22 cellular contexts compared by ENCODE assay signal in genomic region chr7:134962270-134962669, GRCh38. TPM values are rescaled to one million over a fixed set of nuclear protein-coding genes. Genes with fewer than 3 reads are reported as not detected.
DNase-seq lines count a peak whose midpoint lies in the region; TF ChIP-seq lines count a peak whose summit lies in the region.
"Had no signal": no experiment of that assay in that cellular context is flagged by ENCODE, and none has a peak within 500 bp of the region (broad histone marks: within the 10 kb centered on the region; RNA-seq: fewer than 3 reads in every experiment).

No MANE protein-coding gene starts in this region.

- H3K9ac ChIP-seq in adipocyte (ENCODE audit: low read length): peak overlapping the region; percentile 45

- H3K9me3 ChIP-seq in adipocyte (ENCODE audit: control insufficient read depth, low read length): no peaks in the 10 kb centered on the region
- no peaks in the 10 kb centered on the region for H3K9me3 ChIP-seq in testis
- H3K9me3 ChIP-seq: stomach had no signal

- TF ChIP-seq CTCF in GM06990 (IDR thresholded peaks at IDR 0.05; ENCODE audit: insufficient read depth, low read length, poor library complexity, severe bottlenecking) (peak; percentile 6), fibroblast of mammary gland (conservative IDR thresholded peaks at IDR 0.05; ENCODE audit: control insufficient read depth, insufficient read depth, low read depth, low read length) (peak; percentile 13), testis (IDR thresholded peaks at IDR 0.05) (no peak)

- CTCF ChIA-PET in HEK293T (lab: Yijun Ruan, JAX): interaction anchor here (1.1 to 1.3 kb wide), 2 partner anchors 10 to 272 kb away, joined by 3 to 5 read pairs; no protein-coding TSS in a partner anchor

- H3K4me3 ChIP-seq in GM06990 (replicated peaks; ENCODE audit: low read depth, low read length): no peak overlapping the region
- no peak overlapping the region for H3K4me3 ChIP-seq in adipocyte (ENCODE audit: low read length)
- H3K4me3 ChIP-seq in fibroblast of mammary gland (ENCODE audit: control insufficient read depth, low read depth, low read length): no peak overlapping the region
- no peak overlapping the region for H3K4me3 ChIP-seq in testis
- H3K4me3 ChIP-seq: stomach had no signal

- H3K4me1 ChIP-seq in adipocyte (ENCODE audit: control insufficient read depth, insufficient read depth, low read length) (peaks cover 37% of the 10 kb centered on the region), testis (no peaks in the 10 kb centered on the region)

- peak overlapping the region; percentile 4 to 25 for H3K27ac ChIP-seq in testis
- no peak overlapping the region for H3K27ac ChIP-seq in substantia nigra (ENCODE audit: low read depth, low read length, poor library complexity, severe bottlenecking)

- no peaks in the 10 kb centered on the region for H3K27me3 ChIP-seq in GM06990 (replicated peaks; ENCODE audit: control insufficient read depth, insufficient read depth, low read length)
- H3K27me3 ChIP-seq in adipocyte (replicated peaks; ENCODE audit: control insufficient read depth, insufficient read depth, low read length): no peaks in the 10 kb centered on the region
- H3K27me3 ChIP-seq in testis: no peaks in the 10 kb centered on the region
- H3K27me3 ChIP-seq: stomach had no signal

- TF ChIP-seq POLR2A in testis (IDR thresholded peaks at IDR 0.05): no peak

- POLR2A ChIA-PET in HEK293T (lab: Yijun Ruan, JAX): no interaction called here

- H3K36me3 ChIP-seq in GM06990 (ENCODE audit: control insufficient read depth, insufficient read depth, low read length) (no peaks in the 10 kb centered on the region), adipocyte (ENCODE audit: control insufficient read depth, insufficient read depth, low read length, severe bottlenecking) (peaks cover 99% of the 10 kb centered on the region), testis (ENCODE audit: low read depth, missing control alignments) (no peaks in the 10 kb centered on the region)

- no peak for DNase-seq in GM06990 (ENCODE audit: extremely low read depth, insufficient read length)
- peak; percentile 28 for DNase-seq in adipocyte (ENCODE audit: low read depth)
- peak; percentile 17 for DNase-seq in fibroblast of mammary gland (ENCODE audit: low read depth)
- DNase-seq in testis: no peak
- no peak for DNase-seq in NOMO-1 treated with DMSO at 0.1 percent for 48 hours (lab: John Stamatoyannopoulos, UW; ENCODE audit: unreplicated experiment)
- no peak for DNase-seq in substantia nigra (lab: John Stamatoyannopoulos, UW)
- no peak for DNase-seq in HEK293T (ENCODE audit: extremely low spot score)
- DNase-seq: activated CD4-positive, alpha-beta T cell treated with anti-CD3 and anti-CD28 coated beads for 4 hours; activated naive CD4-positive, alpha-beta T cell treated with anti-CD3 and anti-CD28 coated beads, Interleukin-2, amount 50 U/mL, for 16 hours; anterior cingulate cortex; DMS79 treated with DMSO at 0.1 percent for 48 hours; effector CD8-positive, alpha-beta T cell; left cardiac atrium; naive B cell; NCI-H1105; NCI-H2029 treated with DMSO at 0.1 percent for 48 hours; NCI-H226; NCI-H82; occipital lobe; right cardiac atrium; SHP77 treated with DMSO at 0.1 percent for 48 hours; stomach had no signal

- intact Hi-C loops in testis (cut with DNase I; ENCODE audit: low total_unique reads): no loop called here

TF ChIP-seq in HEK293T, 16 proteins besides CTCF, POLR2A, EP300 and RAD21:
- TF ChIP-seq ZNF384 (IDR thresholded peaks at IDR 0.05) (no peak), FOXK2 (IDR thresholded peaks at IDR 0.05) (no peak), TARDBP (IDR thresholded peaks at IDR 0.05) (no peak), BHLHE40 (IDR thresholded peaks at IDR 0.05; ENCODE audit: borderline replicate concordance) (no peak), HDGF (IDR thresholded peaks at IDR 0.05; ENCODE audit: borderline replicate concordance) (no peak), CTBP1 (IDR thresholded peaks at IDR 0.05; ENCODE audit: borderline replicate concordance) (no peak), FOXA1 (IDR thresholded peaks at IDR 0.05) (no peak), LEF1 (IDR thresholded peaks at IDR 0.05; ENCODE audit: borderline replicate concordance) (no peak), ELF4 (IDR thresholded peaks at IDR 0.05) (no peak), SP1 (IDR thresholded peaks at IDR 0.05) (no peak), NFRKB (IDR thresholded peaks at IDR 0.05) (no peak), SUZ12 (IDR thresholded peaks at IDR 0.05) (no peak), FOXM1 (IDR thresholded peaks at IDR 0.05; ENCODE audit: borderline replicate concordance) (no peak), L3MBTL2 (conservative IDR thresholded peaks at IDR 0.05) (no peak), ARNT (IDR thresholded peaks at IDR 0.05) (no peak)
- TF ChIP-seq, protein P1, sequence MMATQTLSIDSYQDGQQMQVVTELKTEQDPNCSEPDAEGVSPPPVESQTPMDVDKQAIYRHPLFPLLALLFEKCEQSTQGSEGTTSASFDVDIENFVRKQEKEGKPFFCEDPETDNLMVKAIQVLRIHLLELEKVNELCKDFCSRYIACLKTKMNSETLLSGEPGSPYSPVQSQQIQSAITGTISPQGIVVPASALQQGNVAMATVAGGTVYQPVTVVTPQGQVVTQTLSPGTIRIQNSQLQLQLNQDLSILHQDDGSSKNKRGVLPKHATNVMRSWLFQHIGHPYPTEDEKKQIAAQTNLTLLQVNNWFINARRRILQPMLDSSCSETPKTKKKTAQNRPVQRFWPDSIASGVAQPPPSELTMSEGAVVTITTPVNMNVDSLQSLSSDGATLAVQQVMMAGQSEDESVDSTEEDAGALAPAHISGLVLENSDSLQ (IDR thresholded peaks at IDR 0.05): no peak

RNA-seq across cellular contexts. Expression of gene AGBL3, which starts 24.0 kb away (rescaled TPM):
- total RNA-seq in testis: 10 to 100 TPM; 10.0 to 21.6 TPM
- 13.9 TPM for polyA plus RNA-seq in testis (ENCODE audit: insufficient read depth, low read depth, low replicate concordance)

Comparison
In these comparisons a context has a peak if more than half of its experiments do, and no peak if none do; other contexts are left out.
1. DNase-seq: peak in adipocyte (single experiment) and fibroblast of mammary gland (single experiment); none in GM06990 (single experiment), testis (single experiment), NOMO-1 treated with DMSO at 0.1 percent for 48 hours (single experiment), substantia nigra (0 of 49) and HEK293T (single experiment).
2. CTCF ChIP-seq: peak in GM06990 (single experiment) and fibroblast of mammary gland (single experiment); none in testis (0 of 3).